ENCODE assay signal across 11 cellular contexts in genomic region chr19:35479278-35479677, GRCh38. TPM values are rescaled to one million over a fixed set of nuclear protein-coding genes. Genes with fewer than 3 reads are reported as not detected.
A peak's percentile ranks its signal among the peaks of the same experiment; 100 is the strongest.
DNase-seq lines count a peak whose midpoint lies in the region; TF ChIP-seq lines count a peak whose summit lies in the region.
"Had no signal": no experiment of that assay in that cellular context is flagged by ENCODE, and none has a peak within 500 bp of the region (broad histone marks: within the 10 kb centered on the region; RNA-seq: fewer than 3 reads in every experiment).

No MANE protein-coding gene starts in this region.

- no peak overlapping the region for H3K4me3 Mint-ChIP-seq in chondrocyte (ENCODE audit: unreplicated experiment)
- H3K4me3 Mint-ChIP-seq in MCF 10A (ENCODE audit: unreplicated experiment), result no peak overlapping the region
- H3K4me3 Mint-ChIP-seq: B cell had no signal

- H3K36me3 Mint-ChIP-seq in chondrocyte (ENCODE audit: low read depth) (no peaks in the 10 kb centered on the region), MCF 10A (ENCODE audit: insufficient read depth, unreplicated experiment) (peaks cover 6% of the 10 kb centered on the region)

- TF ChIP-seq CTCF in chondrocyte (IDR thresholded peaks at IDR 0.05) (peak; percentile 7), MCF 10A (IDR thresholded peaks at IDR 0.05; ENCODE audit: unreplicated experiment) (no peak)

- POLR2A ChIA-PET in MCF 10A (lab: Yijun Ruan, JAX), result interaction anchor here (0.5 kb wide), 1 partner anchor 47 kb away, joined by 4 read pairs; no protein-coding TSS in a partner anchor

- BruUV-seq in MCF 10A (replicated peaks; lab: Mats Ljungman, UMichigan), result no TSS peak

- no peaks in the 10 kb centered on the region for H3K4me1 Mint-ChIP-seq in chondrocyte (ENCODE audit: low read depth)
- no peaks in the 10 kb centered on the region for H3K4me1 Mint-ChIP-seq in MCF 10A (ENCODE audit: insufficient read depth, unreplicated experiment)

- CTCF ChIA-PET in MCF 10A (lab: Yijun Ruan, JAX), result interaction anchor here (0.8 to 3.4 kb wide), 3 partner anchors 10 to 18 kb away, joined by 3 to 16 read pairs (median 6); no protein-coding TSS in a partner anchor

- no peaks in the 10 kb centered on the region for H3K9me3 ChIP-seq in MG63

- H3K27me3 Mint-ChIP-seq in chondrocyte (ENCODE audit: low read depth) (peaks cover 18% of the 10 kb centered on the region), MCF 10A (ENCODE audit: insufficient read depth, unreplicated experiment) (peaks cover 16% of the 10 kb centered on the region)
- H3K27me3 Mint-ChIP-seq: B cell had no signal

- no peaks in the 10 kb centered on the region for H3K9me3 Mint-ChIP-seq in chondrocyte (ENCODE audit: low read depth)
- H3K9me3 Mint-ChIP-seq in MCF 10A (ENCODE audit: unreplicated experiment), result no peaks in the 10 kb centered on the region

- intact Hi-C loops in posterior vena cava (cut with DNase I) (no loop called here), MCF 10A (cut with micrococcal nuclease) (no loop called here)

- no peak overlapping the region for H3K27ac Mint-ChIP-seq in chondrocyte (ENCODE audit: unreplicated experiment)
- no peak overlapping the region for H3K27ac Mint-ChIP-seq in MCF 10A (ENCODE audit: low read depth, unreplicated experiment)
- H3K27ac Mint-ChIP-seq: B cell had no signal

- H3K4me3 ChIP-seq in MG63, result no peak overlapping the region

- peak; percentile 61 for DNase-seq in DMS 273 (lab: John Stamatoyannopoulos, UW; ENCODE audit: unreplicated experiment)
- DNase-seq in DMS 273 treated with DMSO at 0.1 percent for 48 hours (lab: John Stamatoyannopoulos, UW), result no peak
- DNase-seq in ELF-1 (ENCODE audit: low read depth, low spot score), result peak; percentile 38
- DNase-seq in chondrocyte (ENCODE audit: low spot score), result no peak
- peak; percentile 46 for DNase-seq in posterior vena cava (ENCODE audit: low spot score)
- DNase-seq in MG63, result no peak
- no peak for DNase-seq in MCF 10A (ENCODE audit: unreplicated experiment)
- DNase-seq in EL, result no peak
- DNase-seq: 8988T, H7 had no signal

- H3K36me3 ChIP-seq in MG63, result no peaks in the 10 kb centered on the region

- peaks cover 12% of the 10 kb centered on the region; the same call in 1 of the 2 replicates for H3K27me3 ChIP-seq in MG63

RNA-seq across cellular contexts. Expression of gene KRTDAP, which starts 11.0 kb away (rescaled TPM):
- not detected in 3 replicates for total RNA-seq in chondrocyte
- total RNA-seq in posterior vena cava, result not detected
- total RNA-seq in MG63 (2014; rRNA removed; shearing (Covaris generic); ENCODE audit: low replicate concordance), result not detected in 2 replicates
- not detected in 2 replicates for total RNA-seq in MCF 10A (2022)
- total RNA-seq: B cell had no signal

RNA-seq across cellular contexts. Expression of gene FFAR2, which starts 31.2 kb away (rescaled TPM):
- not detected in 3 replicates for total RNA-seq in chondrocyte
- total RNA-seq in posterior vena cava, result 1 to 10 TPM in 1 of 2 donors, under 1 TPM in 1; 0.95 to 1.8 TPM
- total RNA-seq in MG63 (2014; rRNA removed; shearing (Covaris generic); ENCODE audit: low replicate concordance), result not detected in 2 replicates
- total RNA-seq in MCF 10A (2022), result not detected in 2 replicates
- total RNA-seq: B cell, H7 had no signal

RNA-seq across cellular contexts. Expression of gene DMKN, which starts 34.2 kb away (rescaled TPM):
- total RNA-seq in chondrocyte, result 1.3 to 2.1 TPM in 2 of 3 replicates, not detected in the other
- total RNA-seq in posterior vena cava, result 1 to 10 TPM; 2.1 to 2.2 TPM
- not detected in 2 replicates for total RNA-seq in MG63 (2014; rRNA removed; shearing (Covaris generic); ENCODE audit: low replicate concordance)
- 86.2 and 90.7 TPM in 2 replicates for total RNA-seq in MCF 10A (2022)

RNA-seq across cellular contexts. Expression of gene SBSN, which starts 48.8 kb away (rescaled TPM):
- total RNA-seq in chondrocyte (0.30 to 0.56 TPM (median 0.36 TPM) in 3 replicates), posterior vena cava (not detected), MCF 10A (2022) (0.61 TPM in 1 of 2 replicates, not detected in the other)
- 0.30 TPM in 1 of 2 replicates, not detected in the other for total RNA-seq in MG63 (2014; rRNA removed; shearing (Covaris generic); ENCODE audit: low replicate concordance)
- total RNA-seq: B cell, H7 had no signal

RNA-seq across cellular contexts. Expression of gene GAPDHS, which starts 54.0 kb away (rescaled TPM):
- not detected in 3 replicates for total RNA-seq in chondrocyte
- total RNA-seq in posterior vena cava, result not detected
- total RNA-seq in MG63 (2014; rRNA removed; shearing (Covaris generic); ENCODE audit: low replicate concordance), result not detected in 2 replicates
- total RNA-seq in MCF 10A (2022), result not detected in 2 replicates
- total RNA-seq: B cell had no signal

Comparison
In these comparisons a context has a peak if more than half of its experiments do, and no peak if none do; other contexts are left out.
1. DNase-seq: peak in DMS 273 (single experiment), ELF-1 (single experiment) and posterior vena cava (single experiment); none in DMS 273 treated with DMSO at 0.1 percent for 48 hours (single experiment), chondrocyte (single experiment), MG63 (single experiment), MCF 10A (single experiment) and EL (single experiment).
2. RNA of gene DMKN, which starts 34.2 kb away (total RNA-seq): 86.2 to 90.7 TPM in MCF 10A; 2.1 to 2.2 TPM in posterior vena cava, 1.3 to 2.1 TPM in chondrocyte and not detected in MG63; every median in the first group is over 10 times any median in the second.